17 cellular contexts compared by ENCODE assay signal in the genomic region with DNA sequence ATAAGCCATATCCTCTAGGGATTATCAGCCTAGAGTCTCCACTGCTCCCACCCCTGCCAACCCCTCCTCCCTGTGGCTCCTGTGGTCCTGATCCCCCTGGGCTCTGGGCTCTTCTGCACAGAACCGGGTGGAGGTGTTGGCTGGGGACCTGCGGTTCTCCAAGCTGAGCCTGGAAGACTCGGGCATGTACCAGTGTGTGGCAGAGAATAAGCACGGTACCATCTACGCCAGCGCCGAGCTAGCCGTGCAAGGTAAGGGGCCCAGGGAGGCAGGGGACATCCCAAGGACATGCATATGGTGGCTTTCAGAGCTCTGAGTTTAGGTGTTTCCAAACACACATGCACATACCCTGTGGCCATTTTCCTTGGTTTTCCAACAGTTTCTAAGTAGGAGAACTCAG. TPM values are rescaled to one million over a fixed set of nuclear protein-coding genes. Genes with fewer than 3 reads are reported as not detected.
DNase-seq lines count a peak whose midpoint lies in the region; FAIRE-seq and TF ChIP-seq lines count a peak whose summit lies in the region.
"Had no signal": no experiment of that assay in that cellular context is flagged by ENCODE, and none has a peak within 500 bp of the region (broad histone marks: within the 10 kb centered on the region; RNA-seq: fewer than 3 reads in every experiment).

No MANE protein-coding gene starts in this region.

- H3K4me3 Mint-ChIP-seq in type B pancreatic cell, result no peak overlapping the region
- H3K4me3 Mint-ChIP-seq: CD4-positive, alpha-beta T cell had no signal

- H2BK120ac ChIP-seq in mesenchymal stem cell (ENCODE audit: low read depth, low read length), result no peak overlapping the region

- no peak for TF ChIP-seq POLR2A in spleen (IDR thresholded peaks at IDR 0.05)

- no peaks in the 10 kb centered on the region for H3K9me3 Mint-ChIP-seq in type B pancreatic cell
- H3K9me3 Mint-ChIP-seq: CD4-positive, alpha-beta T cell had no signal

- no peaks in the 10 kb centered on the region for H3K36me3 ChIP-seq in OCI-LY3 (replicated peaks; ENCODE audit: low read depth, low read length)
- no peaks in the 10 kb centered on the region for H3K36me3 ChIP-seq in mesenchymal stem cell (ENCODE audit: control insufficient read depth in 1 of 2, insufficient read depth in 2 of 2, low read depth in 1 of 2, low read length in 2 of 2)
- no peaks in the 10 kb centered on the region for H3K36me3 ChIP-seq in spleen
- no peaks in the 10 kb centered on the region for H3K36me3 ChIP-seq in colonic mucosa
- H3K36me3 ChIP-seq: BLaER1 treated with 17β-estradiol and CSF1 and Interleukin-3, amounts not matched to agents 10 nM and 100 nM had no signal

- H2AK5ac ChIP-seq in mesenchymal stem cell (ENCODE audit: low read length, severe bottlenecking), result no peak overlapping the region

- H3K4ac ChIP-seq in mesenchymal stem cell (ENCODE audit: low read depth in 1 of 2, low read length in 2 of 2), result no peak overlapping the region

- no peak overlapping the region for H2AFZ ChIP-seq in OCI-LY3 (ENCODE audit: low read depth, low read length)
- no peak overlapping the region for H2AFZ ChIP-seq in mesenchymal stem cell (ENCODE audit: low read depth, low read length)

- H3K27ac Mint-ChIP-seq in type B pancreatic cell, result no peak overlapping the region
- H3K27ac Mint-ChIP-seq: CD4-positive, alpha-beta T cell had no signal

- H4K20me1 ChIP-seq in OCI-LY3 (ENCODE audit: insufficient read depth, low read length), result no peaks in the 10 kb centered on the region
- H4K20me1 ChIP-seq: BLaER1 treated with 17β-estradiol and CSF1 and Interleukin-3, amounts not matched to agents 10 nM and 100 nM had no signal

- 0 out of 2 replicates have a peak, but pooled peaks cover 3% of the 10 kb centered on the region for H3K27me3 ChIP-seq in OCI-LY3 (ENCODE audit: low read depth, low read length)
- H3K27me3 ChIP-seq in mesenchymal stem cell (ENCODE audit: control insufficient read depth in 1 of 2, insufficient read depth in 1 of 2, low read length in 2 of 2), result peaks cover 15 to 47% of the 10 kb centered on the region in 2 experiments
- no peaks in the 10 kb centered on the region for H3K27me3 ChIP-seq in spleen (replicated peaks in 1 of 7)
- no peaks in the 10 kb centered on the region for H3K27me3 ChIP-seq in colonic mucosa
- H3K27me3 ChIP-seq: BLaER1 treated with 17β-estradiol and CSF1 and Interleukin-3, amounts not matched to agents 10 nM and 100 nM had no signal

- H3K4me2 ChIP-seq in OCI-LY3 (ENCODE audit: low read length), result peak overlapping the region; percentile 97; the same call in 1 of the 2 replicates
- no peak overlapping the region for H3K4me2 ChIP-seq in mesenchymal stem cell (ENCODE audit: low read length, poor library complexity, severe bottlenecking)
- H3K4me2 ChIP-seq: A549; BLaER1 treated with 17β-estradiol and CSF1 and Interleukin-3, amounts not matched to agents 10 nM and 100 nM had no signal

- no peaks in the 10 kb centered on the region for H3K79me1 ChIP-seq in mesenchymal stem cell (replicated peaks; ENCODE audit: low read length, poor library complexity, severe bottlenecking)

- no peak overlapping the region for H4K91ac ChIP-seq in mesenchymal stem cell (ENCODE audit: low read length)

- no peak overlapping the region for H2BK5ac ChIP-seq in mesenchymal stem cell (ENCODE audit: low read depth, low read length, poor library complexity, severe bottlenecking)

- intact Hi-C loops in spleen (cut with DNase I; ENCODE audit: low total_unique reads), result loop anchor here (5.0 kb wide), 1 partner anchor 75 kb away; no protein-coding TSS in a partner anchor
- intact Hi-C loops in colonic mucosa (cut with DNase I), result loop anchor here (5.0 kb wide), 1 partner anchor 75 kb away; no protein-coding TSS in a partner anchor

- TF ChIP-seq CTCF in OCI-LY3 (IDR thresholded peaks at IDR 0.05; ENCODE audit: low read depth, low read length), result no peak
- no peak for TF ChIP-seq CTCF in spleen (IDR thresholded peaks at IDR 0.05 in 8 of 11, conservative IDR thresholded peaks at IDR 0.05 in 3 of 11)
- no peak for TF ChIP-seq CTCF in colonic mucosa (IDR thresholded peaks at IDR 0.05)
- TF ChIP-seq CTCF in type B pancreatic cell (conservative IDR thresholded peaks at IDR 0.05), result no peak

- no peak overlapping the region for H2BK15ac ChIP-seq in mesenchymal stem cell (ENCODE audit: low read depth, poor library complexity, severe bottlenecking)

- H3K4me1 ChIP-seq in OCI-LY3 (ENCODE audit: low read length) (peaks cover 13% of the 10 kb centered on the region), mesenchymal stem cell (ENCODE audit: control insufficient read depth, insufficient read depth, low read depth, low read length) (peaks cover 6% of the 10 kb centered on the region), spleen (peaks cover 0 to 9% (median 6%) of the 10 kb centered on the region in 6 donors), colonic mucosa (no peaks in the 10 kb centered on the region)
- H3K4me1 ChIP-seq: A549 had no signal

- H3K4me3 ChIP-seq in OCI-LY3 (ENCODE audit: low read length), result no peak overlapping the region
- no peak overlapping the region for H3K4me3 ChIP-seq in mesenchymal stem cell (ENCODE audit: insufficient read depth in 1 of 2, low read depth in 1 of 2, low read length in 2 of 2)
- no peak overlapping the region for H3K4me3 ChIP-seq in spleen
- no peak overlapping the region for H3K4me3 ChIP-seq in colonic mucosa
- H3K4me3 ChIP-seq: A549; BLaER1 treated with 17β-estradiol and CSF1 and Interleukin-3, amounts not matched to agents 10 nM and 100 nM; K562 had no signal

- no peak overlapping the region for H3K14ac ChIP-seq in mesenchymal stem cell (ENCODE audit: low read length in 2 of 2)

- WGBS in mesenchymal stem cell, result 95% methylated on average over 7 of the region's 8 CpGs
- 90 to 96% (median 95%) methylated on average over 8 of the region's 8 CpGs for WGBS in spleen, 5 donors

- H3K4me1 Mint-ChIP-seq in type B pancreatic cell (ENCODE audit: unreplicated experiment), result peaks cover 9% of the 10 kb centered on the region

- H3K27ac ChIP-seq in OCI-LY3 (ENCODE audit: low read length) (no peak overlapping the region), caudate nucleus (ENCODE audit: low read depth, low read length) (peak overlapping the region; percentile 67), mesenchymal stem cell (ENCODE audit: low read length, poor library complexity, severe bottlenecking) (no peak overlapping the region), spleen (no peak overlapping the region), colonic mucosa (no peak overlapping the region)
- H3K27ac ChIP-seq: A549; BLaER1 treated with 17β-estradiol and CSF1 and Interleukin-3, amounts not matched to agents 10 nM and 100 nM had no signal

- H4K8ac ChIP-seq in mesenchymal stem cell (ENCODE audit: low read length), result no peak overlapping the region

- H3K79me2 ChIP-seq in OCI-LY3 (ENCODE audit: low read length), result no peaks in the 10 kb centered on the region

- no peak overlapping the region for H3K9ac ChIP-seq in OCI-LY3 (ENCODE audit: low read length)
- peak overlapping the region; percentile 29 for H3K9ac ChIP-seq in mesenchymal stem cell (ENCODE audit: low read length)
- H3K9ac ChIP-seq in colonic mucosa (ENCODE audit: low read depth in 2 of 2, low read length in 2 of 2), result no peak overlapping the region

- FAIRE-seq in urothelium cell line (lab: Jason Lieb, UNC), result no peak
- FAIRE-seq: A549 had no signal

- H3K27me3 Mint-ChIP-seq in type B pancreatic cell, result peaks cover 16% of the 10 kb centered on the region
- H3K27me3 Mint-ChIP-seq: CD4-positive, alpha-beta T cell had no signal

- no peak for DNase-seq in caudate nucleus (lab: John Stamatoyannopoulos, UW)
- DNase-seq in mesenchymal stem cell, result no peak
- peak; percentile 51 for DNase-seq in spleen
- no peak for DNase-seq in colonic mucosa
- DNase-seq in stimulated activated CD8-positive, alpha-beta memory T cell treated with anti-CD3 and anti-CD28 coated beads, Interleukin-4, amount 100 ng/mL, for 48 hours, result no peak
- no peak for DNase-seq in type B pancreatic cell (ENCODE audit: extremely low spot score, unreplicated experiment)
- DNase-seq in urothelium cell line (ENCODE audit: low spot score), result no peak

- H3K18ac ChIP-seq in mesenchymal stem cell (ENCODE audit: low read depth in 1 of 2, low read length in 2 of 2), result no peak overlapping the region

- H2BK12ac ChIP-seq in mesenchymal stem cell (ENCODE audit: low read length in 2 of 2), result no peak overlapping the region

- no peaks in the 10 kb centered on the region for H3K9me3 ChIP-seq in OCI-LY3 (ENCODE audit: insufficient read depth, low read length)
- no peaks in the 10 kb centered on the region for H3K9me3 ChIP-seq in mesenchymal stem cell (ENCODE audit: control insufficient read depth, low read length)
- H3K9me3 ChIP-seq in spleen, result no peaks in the 10 kb centered on the region
- H3K9me3 ChIP-seq in colonic mucosa, result no peaks in the 10 kb centered on the region
- H3K9me3 ChIP-seq: A549; BLaER1 treated with 17β-estradiol and CSF1 and Interleukin-3, amounts not matched to agents 10 nM and 100 nM had no signal

- no peaks in the 10 kb centered on the region for H3K36me3 Mint-ChIP-seq in type B pancreatic cell

- H3K23ac ChIP-seq in mesenchymal stem cell (ENCODE audit: low read length in 2 of 2), result no peak overlapping the region

RNA-seq across cellular contexts. Expression of gene CNTN2, which starts 19.3 kb away (rescaled TPM):
- polyA plus RNA-seq in mesenchymal stem cell (2013, experiment 1 of 2), result not detected
- not detected for polyA plus RNA-seq in mesenchymal stem cell (2013, experiment 2 of 2)
- total RNA-seq in spleen (1 to 10 TPM in 1 of 7 donors, under 1 TPM in 3, not detected in 3; 0.06 to 2.6 (median 0.27) TPM), colonic mucosa (1 to 10 TPM in 1 of 2 donors, under 1 TPM in 1; 0.20 to 1.4 TPM), type B pancreatic cell (ENCODE audit: low replicate concordance) (0.59 and 6.3 TPM in 2 replicates)
- polyA plus RNA-seq in spleen, result under 1 TPM; 0.02 to 0.38 (median 0.05) TPM
- total RNA-seq: CD4-positive, alpha-beta T cell; Daoy; G401; H7; HT1080; K562; M059J had no signal
- polyA plus RNA-seq: A549, K562 had no signal

RNA-seq across cellular contexts. Expression of gene TMEM81, which starts 21.9 kb away (rescaled TPM):
- 0.73 TPM for polyA plus RNA-seq in mesenchymal stem cell (2013, experiment 1 of 2)
- 0.73 TPM for polyA plus RNA-seq in mesenchymal stem cell (2013, experiment 2 of 2)
- 1 to 10 TPM; 2.6 to 3.9 (median 3.4) TPM for total RNA-seq in spleen
- polyA plus RNA-seq in spleen, result 1 to 10 TPM; 2.4 to 5.4 (median 3.5) TPM
- 1 to 10 TPM; 2.4 to 2.5 TPM for total RNA-seq in colonic mucosa
- total RNA-seq in type B pancreatic cell (ENCODE audit: low replicate concordance), result 3.3 and 5.8 TPM in 2 replicates

RNA-seq across cellular contexts. Expression of gene RBBP5, which starts 59.5 kb away (rescaled TPM):
- polyA plus RNA-seq in mesenchymal stem cell (2013, experiment 1 of 2), result 7.9 TPM
- 7.9 TPM for polyA plus RNA-seq in mesenchymal stem cell (2013, experiment 2 of 2)
- 10 to 100 TPM; 16.7 to 23.4 (median 18.3) TPM for total RNA-seq in spleen
- 1 to 10 TPM; 4.2 to 7.5 (median 4.6) TPM for polyA plus RNA-seq in spleen
- total RNA-seq in colonic mucosa, result 10 to 100 TPM; 15.1 to 17.8 TPM
- total RNA-seq in type B pancreatic cell (ENCODE audit: low replicate concordance), result 16.5 and 21.4 TPM in 2 replicates
